Comparison of ENCODE assay signal across 20 cellular contexts in the genomic region with DNA sequence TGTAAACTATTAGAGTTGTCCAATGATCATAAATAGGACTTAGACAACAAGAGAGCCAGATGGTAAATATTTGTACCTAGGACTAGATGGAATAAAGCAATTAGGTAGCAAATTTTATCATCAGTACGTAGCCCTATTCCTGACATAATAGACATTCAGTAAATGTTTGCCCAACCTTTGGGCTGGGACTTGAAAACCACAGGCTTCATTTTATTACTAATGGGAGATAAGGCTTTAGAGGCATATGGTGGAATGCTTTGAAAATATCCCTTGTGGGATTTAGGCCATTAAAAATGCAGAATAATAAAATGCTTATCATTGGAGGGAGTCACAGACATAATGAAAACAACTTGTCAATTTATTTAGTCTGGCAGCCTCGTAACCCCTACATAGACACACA.
DNase-seq lines count a peak whose midpoint lies in the region; ATAC-seq and TF ChIP-seq lines count a peak whose summit lies in the region.
"Had no signal": no experiment of that assay in that cellular context is flagged by ENCODE, and none has a peak within 500 bp of the region (broad histone marks: within the 10 kb centered on the region; RNA-seq: fewer than 3 reads in every experiment).

No MANE protein-coding gene starts in this region.

- TF ChIP-seq CTCF in hepatocyte (IDR thresholded peaks at IDR 0.05; ENCODE audit: poor library complexity) (no peak), BE2C (IDR thresholded peaks at IDR 0.05; ENCODE audit: low read depth, low read length) (no peak)

- H3K4me1 ChIP-seq in hepatocyte (ENCODE audit: insufficient read depth) (no peaks in the 10 kb centered on the region), BE2C (no peaks in the 10 kb centered on the region)

- H3K27ac ChIP-seq in hepatocyte: no peak overlapping the region
- H3K27ac ChIP-seq: SK-N-MC had no signal

- no peaks in the 10 kb centered on the region for H3K9me3 ChIP-seq in hepatocyte (ENCODE audit: low read depth)
- H3K9me3 ChIP-seq in BE2C: no peaks in the 10 kb centered on the region

- no peaks in the 10 kb centered on the region for H3K9me2 ChIP-seq in hepatocyte (replicated peaks; ENCODE audit: insufficient read depth)

- no peaks in the 10 kb centered on the region for H3K79me2 ChIP-seq in hepatocyte

- DNase-seq in DMS 273 (lab: John Stamatoyannopoulos, UW; ENCODE audit: unreplicated experiment) (peak; percentile 45), DMS 273 treated with DMSO at 0.1 percent for 48 hours (lab: John Stamatoyannopoulos, UW) (no peak), NCI-H69 (lab: John Stamatoyannopoulos, UW) (peak; percentile 7), hepatocyte (ENCODE audit: low spot score) (peak; percentile 17), BE2C (no peak), inferior parietal cortex (ENCODE audit: extremely low spot score) (no peak)
- no peak for DNase-seq in activated CD4-positive, alpha-beta T cell treated with anti-CD3 and anti-CD28 coated beads for 1 hour
- DNase-seq: CD4-positive, CD25-positive, alpha-beta regulatory T cell; COR-L47; DND-41; HFFc6; IMR-90; NCI-H1417 treated with DMSO at 0.1 percent for 48 hours; NCI-H187 treated with DMSO at 0.1 percent for 48 hours; NCI-H446 treated with DMSO at 0.1 percent for 48 hours; NCI-H82; OCI-M1; SHP77 had no signal

- H3K4me3 ChIP-seq in hepatocyte (no peak overlapping the region), BE2C (ENCODE audit: low read depth, low read length) (no peak overlapping the region)
- H3K4me3 ChIP-seq: SK-N-MC had no signal

- no peak overlapping the region for H3K4me2 ChIP-seq in hepatocyte

- H3K27me3 ChIP-seq in hepatocyte (no peaks in the 10 kb centered on the region), BE2C (no peaks in the 10 kb centered on the region)

- whole genome bisulfite sequencing in hepatocyte (ENCODE audit: low lambda C conversion rate, missing lambda C conversion rate): 13% methylated on average over 2 of the region's 2 CpGs

- no peaks in the 10 kb centered on the region for H4K20me1 ChIP-seq in hepatocyte (ENCODE audit: insufficient read depth, poor library complexity, severe bottlenecking)

- ATAC-seq in HG02870 (IDR thresholded peaks at IDR 0.05; ENCODE audit: unreplicated experiment): no peak

- no peaks in the 10 kb centered on the region for H3K36me3 ChIP-seq in hepatocyte (replicated peaks; ENCODE audit: insufficient read depth, low read depth)
- H3K36me3 ChIP-seq in BE2C: no peaks in the 10 kb centered on the region

- H2AFZ ChIP-seq in hepatocyte: no peak overlapping the region

Comparison
In these comparisons a context has a peak if more than half of its experiments do, and no peak if none do; other contexts are left out.
1. DNase-seq: peak in DMS 273 (single experiment), NCI-H69 (single experiment) and hepatocyte (single experiment); none in DMS 273 treated with DMSO at 0.1 percent for 48 hours (single experiment), BE2C (single experiment), activated CD4-positive, alpha-beta T cell treated with anti-CD3 and anti-CD28 coated beads for 1 hour (single experiment) and inferior parietal cortex (single experiment).